In genomic region chr5:151126199-151126645, GRCh38 we compare ENCODE assay signal across 8 cellular contexts. TPM values are rescaled to one million over a fixed set of nuclear protein-coding genes. Genes with fewer than 3 reads are reported as not detected.
DNase-seq lines count a peak whose midpoint lies in the region; ATAC-seq lines count a peak whose summit lies in the region.

No MANE protein-coding gene starts in this region.

- peak; percentile 75 for DNase-seq in ELR (ENCODE audit: low read depth)
- peak; percentile 48 for DNase-seq in NCI-H82 (lab: John Stamatoyannopoulos, UW)
- DNase-seq in activated CD8-positive, alpha-beta memory T cell treated with anti-CD3 and anti-CD28 coated beads, Interleukin-2, amount 50 U/mL, for 4 hours = peak; percentile 68
- DNase-seq in epidermal melanocyte (ENCODE audit: insufficient read length, low spot score) = peak; percentile 44
- DNase-seq in mucosa of gallbladder (ENCODE audit: low spot score) = peak; percentile 68
- DNase-seq in stimulated activated CD8-positive, alpha-beta memory T cell treated with anti-CD3 and anti-CD28 coated beads, Interleukin-7, amount 100 ng/mL, for 48 hours (ENCODE audit: extremely low read depth in 1 of 2, low read depth in 1 of 2) = peak; percentile 41 to 46

- peak; percentile 22 for ATAC-seq in HG02759 (IDR thresholded peaks at IDR 0.05; ENCODE audit: unreplicated experiment)
- no peak for ATAC-seq in HG03520 (IDR thresholded peaks at IDR 0.05; ENCODE audit: unreplicated experiment)

RNA-seq across cellular contexts. Expression of gene ANXA6, which starts 31.4 kb away (rescaled TPM):
- 153 TPM for total RNA-seq in mucosa of gallbladder

RNA-seq across cellular contexts. Expression of gene TNIP1, which starts 45.4 kb away (rescaled TPM):
- 124 TPM for total RNA-seq in mucosa of gallbladder
